Comparison of ENCODE assay signal across 24 cellular contexts in genomic region chr10:130864951-130865350, GRCh38.
"Had no signal": no experiment of that assay in that cellular context is flagged by ENCODE, and none has a peak within 500 bp of the region (broad histone marks: within the 10 kb centered on the region; RNA-seq: fewer than 3 reads in every experiment).

No MANE protein-coding gene starts in this region.

- H3K4me3 ChIP-seq: MG63, SJCRH30 had no signal

- H3K4me1 ChIP-seq: SJCRH30 had no signal

- H3K9me3 ChIP-seq: MG63, SJCRH30 had no signal

- H3K27me3 ChIP-seq: MG63, SJCRH30 had no signal

- DNase-seq: IMR-90; Karpas-422; KG1; MG63; NCI-H1092; NCI-H1105 treated with DMSO at 0.1 percent for 48 hours; NCI-H1417 treated with DMSO at 0.1 percent for 48 hours; NCI-H146; NCI-H1694 treated with DMSO at 0.1 percent for 48 hours; NCI-H1930; NCI-H2081; NCI-H2107; NCI-H2227 treated with DMSO at 0.1 percent for 48 hours; NCI-H524; NCI-H526 treated with DMSO at 0.1 percent for 48 hours; NCI-H774; NK-92 treated with Interleukin-12 subunit alpha and Interleukin-12 subunit beta, amount 100 ng/mL, for 24 hours; PC-3; SHP77 treated with DMSO at 0.1 percent for 48 hours; SJCRH30 had no signal

- ATAC-seq: HepG2, Panc1, PC-3, Right ventricle myocardium inferior, SK-N-SH treated with all-trans-retinoic acid at 6 μM for 48 hours had no signal

- H3K27ac ChIP-seq: SJCRH30 had no signal

- H3K36me3 ChIP-seq: MG63, SJCRH30 had no signal
